In genomic region chr20:17687800-17688199, GRCh38 we compare ENCODE assay signal across 41 cellular contexts. TPM values are rescaled to one million over a fixed set of nuclear protein-coding genes. Genes with fewer than 3 reads are reported as not detected.
"Had no signal": no experiment of that assay in that cellular context is flagged by ENCODE, and none has a peak within 500 bp of the region (broad histone marks: within the 10 kb centered on the region; RNA-seq: fewer than 3 reads in every experiment).

No MANE protein-coding gene starts in this region.

- H3K4me3 Mint-ChIP-seq: activated CD4-positive, alpha-beta memory T cell treated with anti-CD3 and anti-CD28 coated beads, Interleukin-2, amount 10 ng/mL, durations not matched to agents 7 days and 5 days; activated CD4-positive, alpha-beta T cell treated with anti-CD3 and anti-CD28 coated beads for 36 hours; activated CD4-positive, alpha-beta T cell treated with anti-CD3 and anti-CD28 coated beads, Interleukin-2, amount 10 ng/mL, durations not matched to agents 7 days and 5 days; activated CD8-positive, alpha-beta memory T cell treated with anti-CD3 and anti-CD28 coated beads, Interleukin-2, amount 10 ng/mL, durations not matched to agents 7 days and 5 days; activated CD8-positive, alpha-beta T cell treated with anti-CD3 and anti-CD28 coated beads, Interleukin-2, amount 10 ng/mL, durations not matched to agents 7 days and 5 days; activated naive CD4-positive, alpha-beta T cell treated with anti-CD3 and anti-CD28 coated beads for 36 hours; activated naive CD8-positive, alpha-beta T cell treated with anti-CD3 and anti-CD28 coated beads for 36 hours; activated T-cell treated with anti-CD3 and anti-CD28 coated beads, Interleukin-2, amount 50 U/mL, for 4 hours; activated T-cell treated with anti-CD3 and anti-CD28 coated beads, Interleukin-2, amount 50 U/mL, for 72 hours; activated T-helper 1 cell treated with anti-CD3 and anti-CD28 coated beads, Interleukin-12 subunit alpha, Interleukin-12 subunit beta, Interleukin-2, Interleukin-4 antibody, amounts not matched to agents 30 ng/mL and 10 ng/mL and 1 ng/mL, durations not matched to agents 14 hours and 24 hours and 36 hours; activated T-helper 17 cell treated with anti-CD3 and anti-CD28 coated beads, Interleukin-2, amount 50 U/mL, for 72 hours; T-helper 1 cell treated with Interleukin-12 subunit alpha and Interleukin-12 subunit beta and Interleukin-4 antibody, amounts not matched to agents 30 μg/mL and 1 μg/mL, for 36 hours; T-helper 2 cell treated with Interferon-gamma antibody and Interleukin-4, amounts not matched to agents 5 μg/mL and 100 μg/mL, for 36 hours had no signal

- DNase-seq: activated CD4-positive, alpha-beta memory T cell treated with anti-CD3 and anti-CD28 coated beads, Interleukin-2, amount 10 ng/mL, durations not matched to agents 7 days and 5 days; activated CD4-positive, alpha-beta T cell treated with anti-CD3 and anti-CD28 coated beads for 1 hour; activated CD4-positive, alpha-beta T cell treated with anti-CD3 and anti-CD28 coated beads for 36 hours; activated CD4-positive, alpha-beta T cell treated with anti-CD3 and anti-CD28 coated beads for 48 hours; activated CD4-positive, alpha-beta T cell treated with anti-CD3 and anti-CD28 coated beads, Interleukin-2, amount 10 ng/mL, durations not matched to agents 7 days and 5 days; activated CD4-positive, alpha-beta T cell treated with anti-CD3 and anti-CD28 coated beads, Interleukin-2, amount 50 U/mL, for 48 hours; activated CD4-positive, CD25-positive, alpha-beta regulatory T cell; activated CD8-positive, alpha-beta memory T cell treated with anti-CD3 and anti-CD28 coated beads for 24 hours; activated CD8-positive, alpha-beta memory T cell treated with anti-CD3 and anti-CD28 coated beads, Interleukin-2, amount 10 ng/mL, durations not matched to agents 7 days and 5 days; activated CD8-positive, alpha-beta memory T cell treated with anti-CD3 and anti-CD28 coated beads, Interleukin-2, amount 50 U/mL, for 48 hours; activated CD8-positive, alpha-beta T cell treated with anti-CD3 and anti-CD28 coated beads, Interleukin-2, amount 10 ng/mL, durations not matched to agents 7 days and 5 days; activated effector memory CD4-positive, alpha-beta T cell treated with anti-CD3 and anti-CD28 coated beads, Interleukin-2, amount 50 U/mL, for 16 hours; activated gamma-delta T cell treated with Interleukin-2 at 50 U/mL for 16 hours; activated naive CD4-positive, alpha-beta T cell; activated naive CD4-positive, alpha-beta T cell treated with anti-CD3 and anti-CD28 coated beads for 36 hours; activated naive CD4-positive, alpha-beta T cell treated with anti-CD3 and anti-CD28 coated beads, Interleukin-2, amount 50 U/mL, for 16 hours; activated naive CD8-positive, alpha-beta T cell treated with anti-CD3 and anti-CD28 coated beads for 36 hours; activated T-cell treated with anti-CD3 and anti-CD28 coated beads, Interleukin-2, amount 50 U/mL, for 1 hour; activated T-cell treated with anti-CD3 and anti-CD28 coated beads, Interleukin-2, amount 50 U/mL, for 4 hours; activated T-cell treated with anti-CD3 and anti-CD28 coated beads, Interleukin-2, amount 50 U/mL, for 72 hours; adrenal gland; amniotic stem cell; aorta; body of pancreas; brain microvascular endothelial cell; central memory CD4-positive, alpha-beta T cell; T-helper 1 cell; T-helper 2 cell; T-helper 9 cell had no signal

- H3K4me1 ChIP-seq: breast epithelium had no signal

- ATAC-seq: activated CD4-positive, alpha-beta T cell treated with anti-CD3 and anti-CD28 coated beads for 36 hours; activated CD4-positive, CD25-positive, alpha-beta regulatory T cell treated with anti-CD3 and anti-CD28 coated beads, Interleukin-2, amount 50 U/mL, for 24 hours; activated CD8-positive, alpha-beta memory T cell treated with anti-CD3 and anti-CD28 coated beads, Interleukin-2, amount 10 ng/mL, durations not matched to agents 7 days and 5 days; activated CD8-positive, alpha-beta T cell treated with anti-CD3 and anti-CD28 coated beads, Interleukin-2, amount 10 ng/mL, durations not matched to agents 7 days and 5 days; activated naive CD4-positive, alpha-beta T cell treated with anti-CD3 and anti-CD28 coated beads, Interleukin-2, amount 50 U/mL, for 72 hours; activated T-cell treated with anti-CD3 and anti-CD28 coated beads, Interleukin-2, amount 50 U/mL, for 4 hours; activated T-cell treated with anti-CD3 and anti-CD28 coated beads, Interleukin-2, amount 50 U/mL, for 72 hours; activated T-helper 17 cell treated with anti-CD3 and anti-CD28 coated beads, Interleukin-2, amount 50 U/mL, for 72 hours; body of pancreas had no signal

- H3K27ac ChIP-seq: adrenal gland, brain microvascular endothelial cell, breast epithelium, VCaP had no signal

- FAIRE-seq: astrocyte, TTC549 had no signal

- H3K9me3 ChIP-seq: adrenal gland, body of pancreas, breast epithelium had no signal

- H3K36me3 Mint-ChIP-seq: activated CD8-positive, alpha-beta memory T cell treated with anti-CD3 and anti-CD28 coated beads, Interleukin-2, amount 10 ng/mL, durations not matched to agents 7 days and 5 days; activated naive CD8-positive, alpha-beta T cell treated with anti-CD3 and anti-CD28 coated beads for 36 hours had no signal

- H3K4me3 ChIP-seq: adrenal gland, body of pancreas, breast epithelium had no signal

- H3K9me3 Mint-ChIP-seq: activated CD4-positive, alpha-beta memory T cell treated with anti-CD3 and anti-CD28 coated beads, Interleukin-2, amount 10 ng/mL, durations not matched to agents 7 days and 5 days; activated CD4-positive, alpha-beta T cell treated with anti-CD3 and anti-CD28 coated beads, Interleukin-2, amount 10 ng/mL, durations not matched to agents 7 days and 5 days; activated naive CD4-positive, alpha-beta T cell treated with anti-CD3 and anti-CD28 coated beads for 36 hours; activated naive CD4-positive, alpha-beta T cell treated with anti-CD3 and anti-CD28 coated beads, Interleukin-2, amount 50 U/mL, for 72 hours; activated naive CD8-positive, alpha-beta T cell treated with anti-CD3 and anti-CD28 coated beads for 36 hours; activated T-cell treated with anti-CD3 and anti-CD28 coated beads, Interleukin-2, amount 50 U/mL, for 4 hours; activated T-cell treated with anti-CD3 and anti-CD28 coated beads, Interleukin-2, amount 50 U/mL, for 72 hours; activated T-helper 1 cell treated with anti-CD3 and anti-CD28 coated beads, Interleukin-12 subunit alpha, Interleukin-12 subunit beta, Interleukin-2, Interleukin-4 antibody, amounts not matched to agents 30 ng/mL and 10 ng/mL and 1 ng/mL, durations not matched to agents 14 hours and 24 hours and 36 hours; activated T-helper 17 cell treated with anti-CD3 and anti-CD28 coated beads, Interleukin-2, amount 50 U/mL, for 72 hours; T-helper 1 cell treated with Interleukin-12 subunit alpha and Interleukin-12 subunit beta and Interleukin-4 antibody, amounts not matched to agents 30 μg/mL and 1 μg/mL, for 36 hours; T-helper 2 cell treated with Interferon-gamma antibody and Interleukin-4, amounts not matched to agents 5 μg/mL and 100 μg/mL, for 36 hours had no signal

- H3K27ac Mint-ChIP-seq: activated CD4-positive, alpha-beta memory T cell treated with anti-CD3 and anti-CD28 coated beads, Interleukin-2, amount 10 ng/mL, durations not matched to agents 7 days and 5 days; activated CD4-positive, alpha-beta T cell treated with anti-CD3 and anti-CD28 coated beads for 36 hours; activated CD4-positive, alpha-beta T cell treated with anti-CD3 and anti-CD28 coated beads, Interleukin-2, amount 10 ng/mL, durations not matched to agents 7 days and 5 days; activated CD8-positive, alpha-beta memory T cell treated with anti-CD3 and anti-CD28 coated beads, Interleukin-2, amount 10 ng/mL, durations not matched to agents 7 days and 5 days; activated CD8-positive, alpha-beta T cell treated with anti-CD3 and anti-CD28 coated beads, Interleukin-2, amount 10 ng/mL, durations not matched to agents 7 days and 5 days; activated naive CD4-positive, alpha-beta T cell treated with anti-CD3 and anti-CD28 coated beads for 36 hours; activated naive CD4-positive, alpha-beta T cell treated with anti-CD3 and anti-CD28 coated beads, Interleukin-2, amount 50 U/mL, for 72 hours; activated naive CD8-positive, alpha-beta T cell treated with anti-CD3 and anti-CD28 coated beads for 36 hours; activated T-cell treated with anti-CD3 and anti-CD28 coated beads, Interleukin-2, amount 50 U/mL, for 72 hours; activated T-helper 1 cell treated with anti-CD3 and anti-CD28 coated beads, Interleukin-12 subunit alpha, Interleukin-12 subunit beta, Interleukin-2, Interleukin-4 antibody, amounts not matched to agents 30 ng/mL and 10 ng/mL and 1 ng/mL, durations not matched to agents 14 hours and 24 hours and 36 hours; activated T-helper 17 cell treated with anti-CD3 and anti-CD28 coated beads, Interleukin-2, amount 50 U/mL, for 72 hours; T-helper 1 cell treated with Interleukin-12 subunit alpha and Interleukin-12 subunit beta and Interleukin-4 antibody, amounts not matched to agents 30 μg/mL and 1 μg/mL, for 36 hours; T-helper 2 cell treated with Interferon-gamma antibody and Interleukin-4, amounts not matched to agents 5 μg/mL and 100 μg/mL, for 36 hours had no signal

- H3K36me3 ChIP-seq: adrenal gland, brain microvascular endothelial cell, breast epithelium had no signal

- H3K27me3 ChIP-seq: adrenal gland, body of pancreas, breast epithelium had no signal

RNA-seq across cellular contexts. Expression of gene BANF2, which starts 12.0 kb away (rescaled TPM):
- total RNA-seq: activated CD4-positive, alpha-beta memory T cell treated with anti-CD3 and anti-CD28 coated beads, Interleukin-2, amount 10 ng/mL, durations not matched to agents 7 days and 5 days; activated CD4-positive, alpha-beta T cell treated with anti-CD3 and anti-CD28 coated beads for 36 hours; activated CD4-positive, alpha-beta T cell treated with anti-CD3 and anti-CD28 coated beads, Interleukin-2, amount 10 ng/mL, durations not matched to agents 7 days and 5 days; activated CD8-positive, alpha-beta memory T cell treated with anti-CD3 and anti-CD28 coated beads, Interleukin-2, amount 10 ng/mL, durations not matched to agents 7 days and 5 days; activated CD8-positive, alpha-beta T cell treated with anti-CD3 and anti-CD28 coated beads, Interleukin-2, amount 10 ng/mL, durations not matched to agents 7 days and 5 days; activated naive CD4-positive, alpha-beta T cell treated with anti-CD3 and anti-CD28 coated beads for 36 hours; activated naive CD4-positive, alpha-beta T cell treated with anti-CD3 and anti-CD28 coated beads, Interleukin-2, amount 50 U/mL, for 72 hours; activated naive CD8-positive, alpha-beta T cell treated with anti-CD3 and anti-CD28 coated beads for 36 hours; activated T-cell treated with anti-CD3 and anti-CD28 coated beads, Interleukin-2, amount 50 U/mL, for 4 hours; activated T-cell treated with anti-CD3 and anti-CD28 coated beads, Interleukin-2, amount 50 U/mL, for 72 hours; activated T-helper 1 cell treated with anti-CD3 and anti-CD28 coated beads, Interleukin-12 subunit alpha, Interleukin-12 subunit beta, Interleukin-2, Interleukin-4 antibody, amounts not matched to agents 30 ng/mL and 10 ng/mL and 1 ng/mL, durations not matched to agents 14 hours and 24 hours and 36 hours; activated T-helper 17 cell treated with anti-CD3 and anti-CD28 coated beads, Interleukin-2, amount 50 U/mL, for 72 hours; adrenal gland; aorta; astrocyte; breast epithelium; cardiac septum; cerebellum had no signal
- polyA plus RNA-seq: adrenal gland, aorta had no signal
